2 cellular contexts compared by ENCODE assay signal in the genomic region with DNA sequence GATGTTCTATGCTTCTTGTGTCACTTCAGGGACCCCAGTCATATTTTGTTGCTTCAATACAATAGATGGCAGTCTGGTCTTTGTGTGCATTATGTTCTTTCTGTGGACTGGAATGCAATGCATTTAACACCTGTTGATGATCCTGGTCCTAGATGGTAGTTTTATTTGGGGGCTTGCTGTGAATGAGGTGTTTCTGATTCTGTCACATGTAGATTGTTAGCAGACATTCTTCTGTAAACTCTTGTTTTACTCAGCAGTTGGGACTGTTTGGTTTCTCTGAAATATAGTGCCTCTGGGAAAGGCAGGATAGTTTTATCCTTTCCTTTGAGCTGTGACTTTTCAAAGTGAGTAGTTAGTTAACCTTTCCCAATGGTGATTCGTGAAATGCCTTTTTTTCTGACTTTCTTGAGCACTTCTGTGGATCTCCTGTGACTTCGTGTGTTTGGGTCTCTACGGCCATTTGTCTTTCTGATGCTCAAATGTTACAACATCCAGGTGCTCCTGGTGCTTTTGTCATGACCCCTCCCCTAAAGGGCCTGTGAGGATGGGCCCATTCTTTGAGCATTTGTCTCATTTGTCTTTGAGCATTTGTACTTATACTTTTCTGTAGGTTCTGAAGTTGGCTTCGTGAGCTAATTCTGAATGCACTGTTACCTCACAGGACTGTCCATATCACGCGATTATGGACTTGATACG.
A peak's percentile ranks its signal among the peaks of the same experiment; 100 is the strongest.
TF ChIP-seq lines count a peak whose summit lies in the region.

No MANE protein-coding gene starts in this region.

TF ChIP-seq in HepG2, 621 proteins besides CTCF, POLR2A, EP300 and RAD21:
- TF ChIP-seq ZNF12 (CRISPR knock-in tag; IDR thresholded peaks at IDR 0.05): no peak
- TF ChIP-seq ZNF616 (CRISPR knock-in tag; IDR thresholded peaks at IDR 0.05; ENCODE audit: low read depth): no peak
- no peak for TF ChIP-seq HMGXB3 (CRISPR knock-in tag; IDR thresholded peaks at IDR 0.05; ENCODE audit: borderline replicate concordance)
- TF ChIP-seq ZNF317 (CRISPR knock-in tag; IDR thresholded peaks at IDR 0.05): peak; percentile 80

TF ChIP-seq in HEK293, 187 proteins besides CTCF, POLR2A, EP300 and RAD21:
- TF ChIP-seq SCRT1 (tag by site-specific recombination; IDR thresholded peaks at IDR 0.05; ENCODE audit: borderline replicate concordance) (0 out of 2 replicates have a peak, but pooled peaks have one; percentile 32), TCF7L2 (IDR thresholded peaks at IDR 0.05; ENCODE audit: borderline replicate concordance, low read depth, low read length) (no peak), SCRT2 (tag by site-specific recombination; IDR thresholded peaks at IDR 0.05) (peak; percentile 75)
